Comparison of ENCODE assay signal across 1 cellular context in the genomic region with DNA sequence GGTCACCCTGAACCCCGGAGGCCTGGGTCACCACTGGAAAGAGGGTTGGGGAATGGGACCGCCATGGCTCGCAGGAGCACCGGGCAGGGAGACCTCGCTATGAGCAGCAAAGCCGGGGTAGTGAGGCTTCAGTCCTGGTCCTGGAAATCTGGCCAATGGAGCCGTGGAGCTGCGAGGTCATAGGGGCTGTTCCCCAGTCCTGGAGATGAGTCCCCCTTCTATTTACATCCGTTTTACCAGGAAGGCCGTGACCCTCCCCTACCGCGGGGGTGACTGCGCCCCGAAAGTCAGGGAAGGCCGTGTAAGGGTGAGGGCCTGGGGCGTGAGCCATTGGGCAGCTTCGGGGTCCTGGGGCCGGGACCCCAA.
TF ChIP-seq lines count a peak whose summit lies in the region.

No MANE protein-coding gene starts in this region.

TF ChIP-seq in WTC11, 78 proteins besides CTCF, POLR2A, EP300 and RAD21 (continued from another document):
- TF ChIP-seq MAX (CRISPR knock-in tag; IDR thresholded peaks at IDR 0.05), result no peak
